Comparison of ENCODE assay signal across 1 cellular context in the genomic region with DNA sequence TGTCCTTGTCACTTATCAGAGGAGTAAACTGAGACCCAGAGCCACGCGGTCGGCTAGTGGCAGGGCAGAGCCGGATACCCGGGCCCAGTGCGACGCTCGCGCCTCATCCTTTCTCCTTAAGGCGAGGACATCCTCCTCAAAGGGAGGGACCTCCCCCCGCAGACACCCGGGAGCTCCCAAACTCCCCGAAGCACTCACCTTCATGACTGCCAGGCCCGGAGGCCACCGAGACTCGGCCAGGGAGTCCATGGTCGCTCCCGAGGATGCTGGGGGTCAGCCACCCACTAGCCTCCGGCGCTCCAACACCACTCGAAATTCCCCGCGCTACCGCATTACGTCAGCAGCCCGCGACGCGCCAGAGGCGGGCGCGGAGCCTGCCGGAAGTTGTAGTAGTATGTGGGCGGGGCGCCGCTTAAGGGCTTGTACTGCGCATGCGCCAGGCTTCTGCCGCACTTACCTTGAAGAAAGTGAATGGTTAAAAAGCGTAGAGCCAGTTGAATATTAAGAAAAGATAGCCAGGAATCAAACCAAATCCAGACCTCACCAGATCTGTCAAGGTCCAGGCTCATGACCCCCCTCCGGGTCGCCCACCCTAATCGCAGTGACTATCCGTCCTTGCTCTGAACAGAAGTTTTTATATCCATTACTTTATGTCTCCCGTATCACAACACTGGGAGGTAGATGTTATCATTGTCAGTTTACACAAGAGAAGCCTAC.
TF ChIP-seq lines count a peak whose summit lies in the region.

A gene with protein sequence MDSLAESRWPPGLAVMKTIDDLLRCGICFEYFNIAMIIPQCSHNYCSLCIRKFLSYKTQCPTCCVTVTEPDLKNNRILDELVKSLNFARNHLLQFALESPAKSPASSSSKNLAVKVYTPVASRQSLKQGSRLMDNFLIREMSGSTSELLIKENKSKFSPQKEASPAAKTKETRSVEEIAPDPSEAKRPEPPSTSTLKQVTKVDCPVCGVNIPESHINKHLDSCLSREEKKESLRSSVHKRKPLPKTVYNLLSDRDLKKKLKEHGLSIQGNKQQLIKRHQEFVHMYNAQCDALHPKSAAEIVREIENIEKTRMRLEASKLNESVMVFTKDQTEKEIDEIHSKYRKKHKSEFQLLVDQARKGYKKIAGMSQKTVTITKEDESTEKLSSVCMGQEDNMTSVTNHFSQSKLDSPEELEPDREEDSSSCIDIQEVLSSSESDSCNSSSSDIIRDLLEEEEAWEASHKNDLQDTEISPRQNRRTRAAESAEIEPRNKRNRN (minus strand): TSS at position 336 of the 717 bp plus-strand sequence. CDS start 87 bp downstream, at position 249.

TF ChIP-seq in HEK293, 187 proteins besides CTCF, POLR2A, EP300 and RAD21 (continued from another document):
- TF ChIP-seq, protein P1, sequence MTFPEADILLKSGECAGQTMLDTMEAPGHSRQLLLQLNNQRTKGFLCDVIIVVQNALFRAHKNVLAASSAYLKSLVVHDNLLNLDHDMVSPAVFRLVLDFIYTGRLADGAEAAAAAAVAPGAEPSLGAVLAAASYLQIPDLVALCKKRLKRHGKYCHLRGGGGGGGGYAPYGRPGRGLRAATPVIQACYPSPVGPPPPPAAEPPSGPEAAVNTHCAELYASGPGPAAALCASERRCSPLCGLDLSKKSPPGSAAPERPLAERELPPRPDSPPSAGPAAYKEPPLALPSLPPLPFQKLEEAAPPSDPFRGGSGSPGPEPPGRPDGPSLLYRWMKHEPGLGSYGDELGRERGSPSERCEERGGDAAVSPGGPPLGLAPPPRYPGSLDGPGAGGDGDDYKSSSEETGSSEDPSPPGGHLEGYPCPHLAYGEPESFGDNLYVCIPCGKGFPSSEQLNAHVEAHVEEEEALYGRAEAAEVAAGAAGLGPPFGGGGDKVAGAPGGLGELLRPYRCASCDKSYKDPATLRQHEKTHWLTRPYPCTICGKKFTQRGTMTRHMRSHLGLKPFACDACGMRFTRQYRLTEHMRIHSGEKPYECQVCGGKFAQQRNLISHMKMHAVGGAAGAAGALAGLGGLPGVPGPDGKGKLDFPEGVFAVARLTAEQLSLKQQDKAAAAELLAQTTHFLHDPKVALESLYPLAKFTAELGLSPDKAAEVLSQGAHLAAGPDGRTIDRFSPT (tag by site-specific recombination; IDR thresholded peaks at IDR 0.05): no peak
- TF ChIP-seq ZBTB48 (tag by site-specific recombination; IDR thresholded peaks at IDR 0.05) (no peak), ZNF837 (tag by site-specific recombination; IDR thresholded peaks at IDR 0.05) (no peak), ZNF549 (tag by site-specific recombination; IDR thresholded peaks at IDR 0.05) (no peak), ZNF221 (tag by site-specific recombination; IDR thresholded peaks at IDR 0.05; ENCODE audit: borderline replicate concordance) (no peak), ZNF292 (tag by site-specific recombination; IDR thresholded peaks at IDR 0.05; ENCODE audit: borderline replicate concordance, low read depth) (no peak), ZNF621 (tag by site-specific recombination; IDR thresholded peaks at IDR 0.05) (no peak), ZNF121 (tag by site-specific recombination; IDR thresholded peaks at IDR 0.05) (no peak), ZNF544 (tag by site-specific recombination; IDR thresholded peaks at IDR 0.05) (no peak), GLIS2 (tag by site-specific recombination; IDR thresholded peaks at IDR 0.05) (peak; percentile 97), HOXD13 (CRISPR knock-in tag; IDR thresholded peaks at IDR 0.05; ENCODE audit: borderline replicate concordance) (no peak), SP3 (tag by site-specific recombination; IDR thresholded peaks at IDR 0.05) (peak; percentile 90)
- TF ChIP-seq, protein P2, sequence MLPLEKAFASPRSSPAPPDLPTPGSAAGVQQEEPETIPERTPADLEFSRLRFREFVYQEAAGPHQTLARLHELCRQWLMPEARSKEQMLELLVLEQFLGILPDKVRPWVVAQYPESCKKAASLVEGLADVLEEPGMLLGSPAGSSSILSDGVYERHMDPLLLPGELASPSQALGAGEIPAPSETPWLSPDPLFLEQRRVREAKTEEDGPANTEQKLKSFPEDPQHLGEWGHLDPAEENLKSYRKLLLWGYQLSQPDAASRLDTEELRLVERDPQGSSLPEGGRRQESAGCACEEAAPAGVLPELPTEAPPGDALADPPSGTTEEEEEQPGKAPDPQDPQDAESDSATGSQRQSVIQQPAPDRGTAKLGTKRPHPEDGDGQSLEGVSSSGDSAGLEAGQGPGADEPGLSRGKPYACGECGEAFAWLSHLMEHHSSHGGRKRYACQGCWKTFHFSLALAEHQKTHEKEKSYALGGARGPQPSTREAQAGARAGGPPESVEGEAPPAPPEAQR (tag by site-specific recombination; IDR thresholded peaks at IDR 0.05): no peak
- TF ChIP-seq, protein P3, sequence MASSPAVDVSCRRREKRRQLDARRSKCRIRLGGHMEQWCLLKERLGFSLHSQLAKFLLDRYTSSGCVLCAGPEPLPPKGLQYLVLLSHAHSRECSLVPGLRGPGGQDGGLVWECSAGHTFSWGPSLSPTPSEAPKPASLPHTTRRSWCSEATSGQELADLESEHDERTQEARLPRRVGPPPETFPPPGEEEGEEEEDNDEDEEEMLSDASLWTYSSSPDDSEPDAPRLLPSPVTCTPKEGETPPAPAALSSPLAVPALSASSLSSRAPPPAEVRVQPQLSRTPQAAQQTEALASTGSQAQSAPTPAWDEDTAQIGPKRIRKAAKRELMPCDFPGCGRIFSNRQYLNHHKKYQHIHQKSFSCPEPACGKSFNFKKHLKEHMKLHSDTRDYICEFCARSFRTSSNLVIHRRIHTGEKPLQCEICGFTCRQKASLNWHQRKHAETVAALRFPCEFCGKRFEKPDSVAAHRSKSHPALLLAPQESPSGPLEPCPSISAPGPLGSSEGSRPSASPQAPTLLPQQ (tag by site-specific recombination; IDR thresholded peaks at IDR 0.05): peak; percentile 65
- TF ChIP-seq, protein P4, sequence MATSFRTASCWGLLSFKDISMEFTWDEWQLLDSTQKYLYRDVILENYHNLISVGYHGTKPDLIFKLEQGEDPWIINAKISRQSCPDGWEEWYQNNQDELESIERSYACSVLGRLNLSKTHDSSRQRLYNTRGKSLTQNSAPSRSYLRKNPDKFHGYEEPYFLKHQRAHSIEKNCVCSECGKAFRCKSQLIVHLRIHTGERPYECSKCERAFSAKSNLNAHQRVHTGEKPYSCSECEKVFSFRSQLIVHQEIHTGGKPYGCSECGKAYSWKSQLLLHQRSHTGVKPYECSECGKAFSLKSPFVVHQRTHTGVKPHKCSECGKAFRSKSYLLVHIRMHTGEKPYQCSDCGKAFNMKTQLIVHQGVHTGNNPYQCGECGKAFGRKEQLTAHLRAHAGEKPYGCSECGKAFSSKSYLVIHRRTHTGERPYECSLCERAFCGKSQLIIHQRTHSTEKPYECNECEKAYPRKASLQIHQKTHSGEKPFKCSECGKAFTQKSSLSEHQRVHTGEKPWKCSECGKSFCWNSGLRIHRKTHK (tag by site-specific recombination; IDR thresholded peaks at IDR 0.05): no peak
- TF ChIP-seq, protein P5, sequence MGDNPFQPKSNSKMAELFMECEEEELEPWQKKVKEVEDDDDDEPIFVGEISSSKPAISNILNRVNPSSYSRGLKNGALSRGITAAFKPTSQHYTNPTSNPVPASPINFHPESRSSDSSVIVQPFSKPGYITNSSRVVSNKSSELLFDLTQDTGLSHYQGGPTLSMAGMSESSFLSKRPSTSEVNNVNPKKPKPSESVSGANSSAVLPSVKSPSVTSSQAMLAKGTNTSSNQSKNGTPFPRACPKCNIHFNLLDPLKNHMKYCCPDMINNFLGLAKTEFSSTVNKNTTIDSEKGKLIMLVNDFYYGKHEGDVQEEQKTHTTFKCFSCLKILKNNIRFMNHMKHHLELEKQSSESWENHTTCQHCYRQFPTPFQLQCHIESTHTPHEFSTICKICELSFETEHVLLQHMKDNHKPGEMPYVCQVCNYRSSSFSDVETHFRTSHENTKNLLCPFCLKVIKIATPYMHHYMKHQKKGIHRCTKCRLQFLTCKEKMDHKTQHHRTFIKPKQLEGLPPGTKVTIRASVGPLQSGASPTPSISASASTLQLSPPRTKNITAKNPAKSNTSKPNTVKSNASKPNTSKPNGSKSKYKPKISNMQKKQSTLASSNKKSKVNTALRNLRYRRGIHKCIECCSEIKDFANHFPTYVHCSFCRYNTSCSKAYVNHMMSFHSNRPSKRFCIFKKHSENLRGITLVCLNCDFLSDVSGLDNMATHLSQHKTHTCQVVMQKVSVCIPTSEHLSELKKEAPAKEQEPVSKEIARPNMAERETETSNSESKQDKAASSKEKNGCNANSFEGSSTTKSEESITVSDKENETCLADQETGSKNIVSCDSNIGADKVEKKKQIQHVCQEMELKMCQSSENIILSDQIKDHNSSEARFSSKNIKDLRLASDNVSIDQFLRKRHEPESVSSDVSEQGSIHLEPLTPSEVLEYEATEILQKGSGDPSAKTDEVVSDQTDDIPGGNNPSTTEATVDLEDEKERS (tag by site-specific recombination; IDR thresholded peaks at IDR 0.05): no peak
- TF ChIP-seq, protein P6, sequence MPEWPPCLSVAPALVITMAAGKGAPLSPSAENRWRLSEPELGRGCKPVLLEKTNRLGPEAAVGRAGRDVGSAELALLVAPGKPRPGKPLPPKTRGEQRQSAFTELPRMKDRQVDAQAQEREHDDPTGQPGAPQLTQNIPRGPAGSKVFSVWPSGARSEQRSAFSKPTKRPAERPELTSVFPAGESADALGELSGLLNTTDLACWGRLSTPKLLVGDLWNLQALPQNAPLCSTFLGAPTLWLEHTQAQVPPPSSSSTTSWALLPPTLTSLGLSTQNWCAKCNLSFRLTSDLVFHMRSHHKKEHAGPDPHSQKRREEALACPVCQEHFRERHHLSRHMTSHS (tag by site-specific recombination; IDR thresholded peaks at IDR 0.05): no peak
